Comparison of ENCODE assay signal across 8 cellular contexts in the genomic region with DNA sequence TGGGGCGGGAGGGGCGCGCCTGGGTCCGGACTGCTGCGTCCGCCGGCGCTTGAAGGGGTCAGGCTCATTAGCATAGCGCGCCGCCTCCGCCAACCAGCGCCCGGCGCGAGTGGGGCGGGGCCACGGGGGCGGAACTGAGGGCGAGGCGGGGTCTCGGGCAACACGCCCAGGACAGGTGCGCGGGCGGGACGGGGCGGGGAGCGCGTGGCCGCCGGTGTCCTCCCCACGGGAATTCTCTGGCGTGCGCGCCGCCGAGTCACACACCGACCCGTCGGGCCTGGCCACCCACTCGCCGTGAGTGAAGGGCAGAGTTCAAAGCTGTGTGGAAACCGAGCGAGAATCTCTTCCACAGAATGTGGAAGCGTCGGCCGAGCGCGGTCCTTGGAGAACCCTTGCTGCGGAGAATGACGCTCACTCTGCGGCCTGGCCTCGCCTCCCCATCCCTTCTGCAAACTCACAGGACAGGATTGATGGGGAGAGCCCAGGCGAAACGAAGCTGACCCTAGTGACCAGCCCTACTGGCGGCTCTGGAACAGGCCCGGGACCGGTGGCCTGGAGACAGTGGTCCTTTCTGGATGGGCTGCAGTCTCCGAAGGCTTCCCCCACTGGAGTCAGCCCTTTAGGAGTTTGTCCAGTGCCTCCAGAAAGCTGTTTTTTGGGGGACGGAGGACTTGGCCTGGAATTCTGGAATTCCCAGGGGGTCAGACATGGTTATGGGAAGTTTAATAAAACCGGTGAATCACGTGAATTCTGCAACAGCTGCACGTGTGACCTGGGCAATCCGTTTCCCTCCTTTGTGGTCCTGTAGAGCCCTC. TPM values are rescaled to one million over a fixed set of nuclear protein-coding genes. Genes with fewer than 3 reads are reported as not detected.
DNase-seq lines count a peak whose midpoint lies in the region; ATAC-seq and TF ChIP-seq lines count a peak whose summit lies in the region.

A gene (minus strand): TSS at position 69 of the 815 bp plus-strand sequence. CDS start 101 bp downstream, outside the sequence.

- H3K27me3 ChIP-seq in SJSA1 (replicated peaks) (peaks cover 41% of the 10 kb centered on the region), upper lobe of right lung (peaks cover 17% of the 10 kb centered on the region)

- H3K4me1 ChIP-seq in SJSA1 (replicated peaks) (peaks cover 21% of the 10 kb centered on the region), upper lobe of right lung (peaks cover 23% of the 10 kb centered on the region)

- no peak for TF ChIP-seq CTCF in upper lobe of right lung (IDR thresholded peaks at IDR 0.05)

- H3K4me1 Mint-ChIP-seq in activated naive CD4-positive, alpha-beta T cell treated with anti-CD3 and anti-CD28 coated beads, Interleukin-2, amount 10 ng/mL, durations not matched to agents 7 days and 5 days = peaks cover 80% of the 10 kb centered on the region

- H3K9me3 ChIP-seq in SJSA1 (replicated peaks) (no peaks in the 10 kb centered on the region), upper lobe of right lung (no peaks in the 10 kb centered on the region)

- H3K27me3 Mint-ChIP-seq in activated naive CD4-positive, alpha-beta T cell treated with anti-CD3 and anti-CD28 coated beads, Interleukin-2, amount 10 ng/mL, durations not matched to agents 7 days and 5 days = peaks cover 13% of the 10 kb centered on the region

- H3K27ac ChIP-seq in SJSA1 (no peak within 1 kb of the TSS), upper lobe of right lung (peak within 1 kb of the TSS; percentile 11)

- H3K36me3 ChIP-seq in SJSA1 = no peaks in the 10 kb centered on the region
- H3K36me3 ChIP-seq in upper lobe of right lung = no peaks in the 10 kb centered on the region

- CTCF ChIA-PET in activated naive CD4-positive, alpha-beta T cell treated with anti-CD3 and anti-CD28 coated beads, Interleukin-2, amount 10 ng/mL, durations not matched to agents 7 days and 5 days (lab: Charles Lee) = interaction anchor here (0.9 kb wide), 1 partner anchor 20 kb away, joined by 4 read pairs; a partner anchor contains a TSS

- no peaks in the 10 kb centered on the region for H3K9me3 Mint-ChIP-seq in activated naive CD4-positive, alpha-beta T cell treated with anti-CD3 and anti-CD28 coated beads, Interleukin-2, amount 10 ng/mL, durations not matched to agents 7 days and 5 days

- DNase-seq in DMS114 treated with DMSO at 0.1 percent for 48 hours (lab: John Stamatoyannopoulos, UW; ENCODE audit: unreplicated experiment) = peak; percentile 35
- DNase-seq in Jurkat, Clone E6-1 (ENCODE audit: low read depth, low spot score) = no peak
- DNase-seq in SJSA1 (ENCODE audit: low read depth in 1 of 2, low spot score in 2 of 2) = no peak
- peak; percentile 93 for DNase-seq in activated naive CD4-positive, alpha-beta T cell treated with anti-CD3 and anti-CD28 coated beads, Interleukin-2, amount 10 ng/mL, durations not matched to agents 7 days and 5 days
- DNase-seq in cardiac septum (ENCODE audit: low spot score) = peak; percentile 96
- DNase-seq in pons (ENCODE audit: low spot score) = peak; percentile 44
- peak; percentile 96 for DNase-seq in upper lobe of right lung

- H3K4me3 Mint-ChIP-seq in activated naive CD4-positive, alpha-beta T cell treated with anti-CD3 and anti-CD28 coated beads, Interleukin-2, amount 10 ng/mL, durations not matched to agents 7 days and 5 days = peak within 1 kb of the TSS; percentile 83

- peak; percentile 70 for ATAC-seq in GM21529 (IDR thresholded peaks at IDR 0.05; ENCODE audit: unreplicated experiment)
- ATAC-seq in upper lobe of right lung = peak; percentile 94

- H3K27ac Mint-ChIP-seq in activated naive CD4-positive, alpha-beta T cell treated with anti-CD3 and anti-CD28 coated beads, Interleukin-2, amount 10 ng/mL, durations not matched to agents 7 days and 5 days = peak within 1 kb of the TSS; percentile 52

- peaks cover 16% of the 10 kb centered on the region for H3K36me3 Mint-ChIP-seq in activated naive CD4-positive, alpha-beta T cell treated with anti-CD3 and anti-CD28 coated beads, Interleukin-2, amount 10 ng/mL, durations not matched to agents 7 days and 5 days

- peak within 1 kb of the TSS; percentile 52 for H3K4me3 ChIP-seq in Jurkat, Clone E6-1 (ENCODE audit: low read length)
- H3K4me3 ChIP-seq in SJSA1 = peak within 1 kb of the TSS; percentile 24
- H3K4me3 ChIP-seq in upper lobe of right lung = peak within 1 kb of the TSS; percentile 60

- intact Hi-C loops in cardiac septum (cut with DNase I) (no loop called here), upper lobe of right lung (cut with DNase I) (no loop called here)

RNA-seq across cellular contexts. Expression of the gene that starts here (rescaled TPM):
- polyA plus RNA-seq in Jurkat, Clone E6-1 (2012; ENCODE audit: insufficient read depth, insufficient read length) = 1.2 TPM
- 0.05 TPM in 1 of 2 replicates, not detected in the other for total RNA-seq in SJSA1 (2014; rRNA removed; shearing (Covaris generic))
- total RNA-seq in cardiac septum = 0.97 TPM
- 7.0 TPM for total RNA-seq in upper lobe of right lung

Comparison
In these comparisons a context has a peak if more than half of its experiments do, and no peak if none do; other contexts are left out.
1. Peak in DNase-seq in cardiac septum; RNA of the gene not detected or under 1 TPM.
2. DNase-seq: peak in DMS114 treated with DMSO at 0.1 percent for 48 hours (single experiment), activated naive CD4-positive, alpha-beta T cell treated with anti-CD3 and anti-CD28 coated beads, Interleukin-2, amount 10 ng/mL, durations not matched to agents 7 days and 5 days (single experiment), pons (single experiment) and upper lobe of right lung (single experiment); none in Jurkat, Clone E6-1 (single experiment) and SJSA1 (0 of 2).
3. Peak in every context shown above with its lines, with median percentiles within 50 percentile points of each other: H3K4me3 ChIP-seq.